8 cellular contexts compared by ENCODE assay signal in the genomic region with DNA sequence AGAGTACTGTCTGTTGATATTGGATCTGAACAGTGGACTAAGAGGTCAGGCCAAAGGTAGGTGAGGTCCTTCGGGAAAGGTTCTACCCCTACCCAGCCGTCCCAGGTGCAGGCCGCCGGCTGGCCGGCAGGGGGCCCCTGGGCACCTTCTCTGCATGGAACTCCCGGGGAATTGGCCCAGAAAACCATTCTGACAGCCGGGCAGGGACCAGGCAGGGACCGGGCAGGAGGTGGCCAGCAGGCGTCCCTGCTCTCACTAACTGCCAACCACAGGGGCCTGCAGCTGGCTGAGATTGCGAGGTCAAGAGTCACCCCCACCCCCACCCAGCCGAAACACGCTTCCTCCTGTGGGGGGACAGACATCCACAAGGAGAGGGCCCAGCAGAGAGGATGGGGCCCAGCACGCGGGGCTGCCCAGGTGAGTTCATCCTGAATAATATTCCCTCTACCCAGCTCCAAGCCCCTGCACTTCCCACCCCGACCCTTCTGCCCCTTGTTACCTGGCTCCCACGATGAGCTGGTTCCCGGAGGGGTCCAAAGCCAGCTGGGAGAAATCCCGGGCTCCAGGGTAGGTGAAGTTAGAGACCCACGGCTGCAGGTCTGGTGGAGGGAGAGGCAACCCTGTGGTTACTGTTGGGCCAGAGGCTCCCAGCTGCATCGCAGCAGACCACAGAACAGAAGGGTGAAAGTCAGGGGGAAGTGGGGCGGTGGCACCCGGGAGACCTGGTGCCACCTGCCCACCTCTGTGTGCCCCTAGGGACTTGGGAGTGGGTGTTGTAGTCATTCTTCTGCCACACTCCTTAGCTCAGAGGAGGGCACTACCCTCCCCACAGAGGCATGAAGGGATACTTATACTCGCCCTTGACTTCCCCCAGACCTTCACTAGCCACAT.
DNase-seq lines count a peak whose midpoint lies in the region; ATAC-seq and TF ChIP-seq lines count a peak whose summit lies in the region.

No MANE protein-coding gene starts in this region.

- TF ChIP-seq CTCF in fibroblast of villous mesenchyme (IDR thresholded peaks at IDR 0.05; ENCODE audit: insufficient read depth, low read depth, low read length), result peak; percentile 96
- TF ChIP-seq CTCF in neutrophil (IDR thresholded peaks at IDR 0.05), result peak; percentile 22

- H3K27ac ChIP-seq in neutrophil, result no peak overlapping the region

- H3K4me1 ChIP-seq in neutrophil (ENCODE audit: control insufficient read depth in 1 of 2, insufficient read depth in 1 of 2, low read depth in 1 of 2, low read length in 1 of 2), result no peaks in the 10 kb centered on the region

- H3K9me3 Mint-ChIP-seq in activated CD8-positive, alpha-beta memory T cell treated with anti-CD3 and anti-CD28 coated beads, Interleukin-2, amount 10 ng/mL, durations not matched to agents 7 days and 5 days (ENCODE audit: low read depth), result no peaks in the 10 kb centered on the region

- no peaks in the 10 kb centered on the region for H3K9me3 ChIP-seq in neutrophil

- no peaks in the 10 kb centered on the region for H3K36me3 ChIP-seq in neutrophil

- no peaks in the 10 kb centered on the region for H3K36me3 Mint-ChIP-seq in activated CD8-positive, alpha-beta memory T cell treated with anti-CD3 and anti-CD28 coated beads, Interleukin-2, amount 10 ng/mL, durations not matched to agents 7 days and 5 days

- no peak overlapping the region for H3K4me3 Mint-ChIP-seq in activated CD8-positive, alpha-beta memory T cell treated with anti-CD3 and anti-CD28 coated beads, Interleukin-2, amount 10 ng/mL, durations not matched to agents 7 days and 5 days

- peaks cover 31% of the 10 kb centered on the region for H3K27me3 Mint-ChIP-seq in activated CD8-positive, alpha-beta memory T cell treated with anti-CD3 and anti-CD28 coated beads, Interleukin-2, amount 10 ng/mL, durations not matched to agents 7 days and 5 days

- peaks cover 4% of the 10 kb centered on the region for H3K27me3 ChIP-seq in neutrophil

- DNase-seq in AML-193 (lab: John Stamatoyannopoulos, UW) (peak; percentile 34 to 50), NCI-H2029 treated with DMSO at 0.1 percent for 48 hours (lab: John Stamatoyannopoulos, UW) (peak; percentile 40), fibroblast of villous mesenchyme (ENCODE audit: low read depth) (peak; percentile 36)
- DNase-seq in activated CD8-positive, alpha-beta memory T cell treated with anti-CD3 and anti-CD28 coated beads, Interleukin-2, amount 10 ng/mL, durations not matched to agents 7 days and 5 days, result no peak
- no peak for DNase-seq in stimulated activated naive CD4-positive, alpha-beta T cell treated with Interleukin-2 at 50 U/mL for 16 hours (lab: John Stamatoyannopoulos, UW)

- ATAC-seq in GM18868 (IDR thresholded peaks at IDR 0.05; ENCODE audit: unreplicated experiment), result peak; percentile 50
- peak; percentile 43 for ATAC-seq in activated CD8-positive, alpha-beta memory T cell treated with anti-CD3 and anti-CD28 coated beads, Interleukin-2, amount 10 ng/mL, durations not matched to agents 7 days and 5 days
- ATAC-seq in HG03108 (IDR thresholded peaks at IDR 0.05; ENCODE audit: unreplicated experiment), result no peak

- CTCF ChIA-PET in activated CD8-positive, alpha-beta memory T cell treated with anti-CD3 and anti-CD28 coated beads, Interleukin-2, amount 10 ng/mL, durations not matched to agents 7 days and 5 days (lab: Charles Lee), result interaction anchor here (0.6 to 5.8 kb wide), 17 partner anchors 10 to 848 kb away, joined by 3 to 55 read pairs (median 3); partner anchors contain the start of gene SEMA5B

- H3K4me1 Mint-ChIP-seq in activated CD8-positive, alpha-beta memory T cell treated with anti-CD3 and anti-CD28 coated beads, Interleukin-2, amount 10 ng/mL, durations not matched to agents 7 days and 5 days, result peaks cover 10% of the 10 kb centered on the region

- no peak overlapping the region for H3K27ac Mint-ChIP-seq in activated CD8-positive, alpha-beta memory T cell treated with anti-CD3 and anti-CD28 coated beads, Interleukin-2, amount 10 ng/mL, durations not matched to agents 7 days and 5 days

- H3K4me3 ChIP-seq in fibroblast of villous mesenchyme (ENCODE audit: low read depth, low read length), result no peak overlapping the region
- H3K4me3 ChIP-seq in neutrophil (ENCODE audit: low read depth in 1 of 2, low read length in 1 of 2), result no peak overlapping the region

Comparison
In these comparisons a context has a peak if more than half of its experiments do, and no peak if none do; other contexts are left out.
1. DNase-seq: peak in AML-193 (2 of 2), NCI-H2029 treated with DMSO at 0.1 percent for 48 hours (single experiment) and fibroblast of villous mesenchyme (single experiment); none in activated CD8-positive, alpha-beta memory T cell treated with anti-CD3 and anti-CD28 coated beads, Interleukin-2, amount 10 ng/mL, durations not matched to agents 7 days and 5 days (single experiment) and stimulated activated naive CD4-positive, alpha-beta T cell treated with Interleukin-2 at 50 U/mL for 16 hours (single experiment).